In the genomic region with DNA sequence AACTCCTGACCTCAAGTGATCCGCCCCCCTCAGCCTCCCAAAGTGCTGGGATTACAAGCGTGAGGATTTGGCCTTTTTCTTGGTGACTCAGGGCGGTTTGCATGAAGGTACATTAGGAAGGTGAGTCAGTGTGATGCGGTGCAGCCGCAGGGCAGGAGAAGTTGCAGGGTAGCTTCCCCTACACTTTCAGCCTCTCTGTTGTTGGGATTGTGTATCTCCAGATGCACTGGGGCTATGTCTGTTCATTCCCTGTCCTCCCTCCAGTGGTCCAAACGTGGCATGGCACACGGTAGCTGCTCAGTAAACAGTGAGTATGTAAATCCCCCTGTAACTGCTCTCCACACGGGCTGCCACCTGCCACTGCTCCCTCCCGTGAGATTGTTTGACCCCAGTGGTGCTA, we compare ENCODE assay signal across 11 cellular contexts.
DNase-seq lines count a peak whose midpoint lies in the region; ATAC-seq and TF ChIP-seq lines count a peak whose summit lies in the region.
"Had no signal": no experiment of that assay in that cellular context is flagged by ENCODE, and none has a peak within 500 bp of the region (broad histone marks: within the 10 kb centered on the region; RNA-seq: fewer than 3 reads in every experiment).

No MANE protein-coding gene starts in this region.

- intact Hi-C loops in left colon (cut with DNase I, micrococcal nuclease): loop anchor here in 1 of 2 donors (10.0 kb wide), 2 partner anchors 234 to 754 kb away; no protein-coding TSS in a partner anchor
- intact Hi-C loops in upper lobe of right lung (cut with DNase I): no loop called here

- no peaks in the 10 kb centered on the region for H3K9me3 Mint-ChIP-seq in HFFc6
- no peaks in the 10 kb centered on the region for H3K9me3 Mint-ChIP-seq in glutamatergic neuron (ENCODE audit: unreplicated experiment)

- no peak for ATAC-seq in left colon
- ATAC-seq in upper lobe of right lung: no peak
- ATAC-seq: heart left ventricle had no signal

- no peaks in the 10 kb centered on the region for H3K4me1 ChIP-seq in upper lobe of right lung
- H3K4me1 ChIP-seq: heart left ventricle had no signal

- H3K4me1 Mint-ChIP-seq in HFFc6 (ENCODE audit: low read depth): no peaks in the 10 kb centered on the region
- no peaks in the 10 kb centered on the region for H3K4me1 Mint-ChIP-seq in glutamatergic neuron (ENCODE audit: low read depth, unreplicated experiment)

- H3K4me3 ChIP-seq in AG09309 (ENCODE audit: control insufficient read depth, low read depth, low read length) (no peak overlapping the region), upper lobe of right lung (no peak overlapping the region)
- H3K4me3 ChIP-seq: heart left ventricle had no signal

- H3K36me3 Mint-ChIP-seq in HFFc6 (ENCODE audit: low read depth) (no peaks in the 10 kb centered on the region), glutamatergic neuron (ENCODE audit: unreplicated experiment) (no peaks in the 10 kb centered on the region)

- H3K27me3 ChIP-seq in upper lobe of right lung: no peaks in the 10 kb centered on the region
- H3K27me3 ChIP-seq: heart left ventricle had no signal

- H3K27me3 Mint-ChIP-seq in HFFc6 (ENCODE audit: insufficient read depth) (peaks cover 13% of the 10 kb centered on the region), glutamatergic neuron (ENCODE audit: unreplicated experiment) (no peaks in the 10 kb centered on the region)

- no peaks in the 10 kb centered on the region for H3K9me3 ChIP-seq in upper lobe of right lung
- H3K9me3 ChIP-seq: heart left ventricle had no signal

- DNase-seq in AG09309 (ENCODE audit: low read depth) (no peak), HFFc6 (no peak), SK-N-DZ (ENCODE audit: low spot score) (peak; percentile 57), glomerular visceral epithelial cell (ENCODE audit: extremely low spot score) (peak; percentile 71), left colon (no peak), medulla oblongata (ENCODE audit: extremely low spot score) (no peak), glutamatergic neuron (no peak), upper lobe of right lung (no peak)
- DNase-seq: COR-L47, heart left ventricle, NCI-H2107 had no signal

- H3K4me3 Mint-ChIP-seq in HFFc6 (no peak overlapping the region), glutamatergic neuron (ENCODE audit: unreplicated experiment) (no peak overlapping the region)

- TF ChIP-seq CTCF in AG09309 (IDR thresholded peaks at IDR 0.05; ENCODE audit: control insufficient read depth, insufficient read depth, low read depth, low read length, missing control alignments) (peak; percentile 29), HFFc6 (IDR thresholded peaks at IDR 0.05) (peak; percentile 48), glutamatergic neuron (IDR thresholded peaks at IDR 0.05; ENCODE audit: partially characterized antibody, unreplicated experiment) (no peak), upper lobe of right lung (IDR thresholded peaks at IDR 0.05) (no peak)

- H3K27ac ChIP-seq in upper lobe of right lung: no peak overlapping the region
- H3K27ac ChIP-seq: heart left ventricle had no signal

- H3K36me3 ChIP-seq in upper lobe of right lung: no peaks in the 10 kb centered on the region
- H3K36me3 ChIP-seq: heart left ventricle had no signal

- H3K27ac Mint-ChIP-seq in HFFc6: no peak overlapping the region
- H3K27ac Mint-ChIP-seq in glutamatergic neuron (ENCODE audit: unreplicated experiment): no peak overlapping the region

Comparison
In these comparisons a context has a peak if more than half of its experiments do, and no peak if none do; other contexts are left out.
1. DNase-seq: peak in SK-N-DZ (single experiment) and glomerular visceral epithelial cell (single experiment); none in AG09309 (single experiment), HFFc6 (single experiment), left colon (0 of 2), medulla oblongata (single experiment), glutamatergic neuron (single experiment) and upper lobe of right lung (single experiment).
2. CTCF ChIP-seq: peak in AG09309 (single experiment) and HFFc6 (single experiment); none in glutamatergic neuron (single experiment) and upper lobe of right lung (single experiment).